Comparison of ENCODE assay signal across 18 cellular contexts in genomic region chr5:60436518-60436917, GRCh38.
DNase-seq lines count a peak whose midpoint lies in the region; ATAC-seq lines count a peak whose summit lies in the region.
"Had no signal": no experiment of that assay in that cellular context is flagged by ENCODE, and none has a peak within 500 bp of the region (broad histone marks: within the 10 kb centered on the region; RNA-seq: fewer than 3 reads in every experiment).

No MANE protein-coding gene starts in this region.

- H3K9ac ChIP-seq in BLaER1: no peak overlapping the region

- H3K4me1 ChIP-seq in BLaER1: peaks cover 22% of the 10 kb centered on the region

- no peak for DNase-seq in naive thymus-derived CD8-positive, alpha-beta T cell
- DNase-seq in posterior vena cava (ENCODE audit: low spot score) (no peak), NCI-H187 treated with DMSO at 0.1 percent for 48 hours (lab: John Stamatoyannopoulos, UW) (no peak)
- DNase-seq: activated T-cell treated with anti-CD3 and anti-CD28 coated beads for 4 hours; DMS153; GOT3; NCI-H2171; stimulated activated CD4-positive, alpha-beta T cell treated with anti-CD3 and anti-CD28 coated beads, Interleukin-15, amount 100 ng/mL, for 24 hours had no signal

- H3K4me2 ChIP-seq in BLaER1: peak overlapping the region; percentile 48

- intact Hi-C loops in posterior vena cava (cut with DNase I): no loop called here

- peaks cover 19% of the 10 kb centered on the region for H3K9me3 ChIP-seq in BLaER1
- H3K9me3 ChIP-seq: neutrophil had no signal

- no peaks in the 10 kb centered on the region for H4K20me1 ChIP-seq in BLaER1

- peaks cover 0 to 8% (median 0%) of the 10 kb centered on the region in 4 donors for H3K4me1 Mint-ChIP-seq in naive thymus-derived CD8-positive, alpha-beta T cell

- no peak overlapping the region for H3K4me3 Mint-ChIP-seq in naive thymus-derived CD8-positive, alpha-beta T cell
- H3K4me3 Mint-ChIP-seq: type B pancreatic cell had no signal

- H3K36me3 Mint-ChIP-seq in naive thymus-derived CD8-positive, alpha-beta T cell: no peaks in the 10 kb centered on the region

- peaks cover 0 to 3% (median 0%) of the 10 kb centered on the region in 5 donors for H3K27me3 Mint-ChIP-seq in naive thymus-derived CD8-positive, alpha-beta T cell
- H3K27me3 Mint-ChIP-seq: type B pancreatic cell had no signal

- peak; percentile 83 for ATAC-seq in GM18907 (IDR thresholded peaks at IDR 0.05; ENCODE audit: unreplicated experiment)
- ATAC-seq in HG02759 (IDR thresholded peaks at IDR 0.05; ENCODE audit: unreplicated experiment): peak; percentile 84
- peak; percentile 77 for ATAC-seq in HG03520 (IDR thresholded peaks at IDR 0.05; ENCODE audit: unreplicated experiment)
- ATAC-seq in naive thymus-derived CD8-positive, alpha-beta T cell: no peak
- no peak for ATAC-seq in HG03097 (IDR thresholded peaks at IDR 0.05; ENCODE audit: low FRiP score, unreplicated experiment)

- POLR2A ChIA-PET in naive thymus-derived CD8-positive, alpha-beta T cell (lab: Charles Lee): no interaction called here

- no peak overlapping the region for H3K4me3 ChIP-seq in BLaER1
- H3K4me3 ChIP-seq: lung had no signal

- no peaks in the 10 kb centered on the region for H3K36me3 ChIP-seq in BLaER1
- H3K36me3 ChIP-seq: neutrophil had no signal

- no peak overlapping the region for H3K27ac ChIP-seq in BLaER1
- H3K27ac ChIP-seq: epithelial cell of prostate, HL-60, neutrophil had no signal

- H3K27me3 ChIP-seq in BLaER1: no peaks in the 10 kb centered on the region
- H3K27me3 ChIP-seq: neutrophil had no signal

- peaks cover 0 to 14% (median 8%) of the 10 kb centered on the region in 9 donors for H3K9me3 Mint-ChIP-seq in naive thymus-derived CD8-positive, alpha-beta T cell

- H3K27ac Mint-ChIP-seq in naive thymus-derived CD8-positive, alpha-beta T cell: no peak overlapping the region
- H3K27ac Mint-ChIP-seq: type B pancreatic cell had no signal

Comparison
In these comparisons a context has a peak if more than half of its experiments do, and no peak if none do; other contexts are left out.
1. ATAC-seq: peak in GM18907 (single experiment), HG02759 (single experiment) and HG03520 (single experiment); none in naive thymus-derived CD8-positive, alpha-beta T cell (0 of 2) and HG03097 (single experiment).